Comparison of ENCODE assay signal across 8 cellular contexts in genomic region chr9:98993570-98993945, GRCh38. TPM values are rescaled to one million over a fixed set of nuclear protein-coding genes. Genes with fewer than 3 reads are reported as not detected.
DNase-seq lines count a peak whose midpoint lies in the region; ATAC-seq and TF ChIP-seq lines count a peak whose summit lies in the region.

No MANE protein-coding gene starts in this region.

- intact Hi-C loops in posterior vena cava (cut with DNase I), result loop anchor here in 1 of 2 donors (10.0 kb wide), 1 partner anchor 129 kb away; no protein-coding TSS in a partner anchor

- peaks cover 21% of the 10 kb centered on the region for H3K27me3 Mint-ChIP-seq in endodermal cell (ENCODE audit: insufficient read depth)

- H3K9me3 Mint-ChIP-seq in endodermal cell, result peaks cover 37% of the 10 kb centered on the region

- no peak for TF ChIP-seq CTCF in endodermal cell (conservative IDR thresholded peaks at IDR 0.05)

- no peaks in the 10 kb centered on the region for H3K36me3 Mint-ChIP-seq in endodermal cell (ENCODE audit: low read depth)

- ATAC-seq in HG03432 (IDR thresholded peaks at IDR 0.05; ENCODE audit: unreplicated experiment), result peak; percentile 84

- H3K27ac Mint-ChIP-seq in endodermal cell, result no peak overlapping the region

- no peak overlapping the region for H3K27ac ChIP-seq in endodermal cell (ENCODE audit: low read depth, low read length)

- H3K4me1 Mint-ChIP-seq in endodermal cell, result peaks cover 13% of the 10 kb centered on the region

- DNase-seq in activated effector memory CD4-positive, alpha-beta T cell treated with anti-CD3 and anti-CD28 coated beads, Interleukin-2, amount 50 U/mL, for 16 hours, result peak; percentile 73
- no peak for DNase-seq in activated effector memory CD4-positive, alpha-beta T cell treated with Interleukin-2 at 50 U/mL for 16 hours
- DNase-seq in endodermal cell (peak; percentile 16), posterior vena cava (ENCODE audit: low spot score) (no peak), NCI-H2227 (lab: John Stamatoyannopoulos, UW; ENCODE audit: unreplicated experiment) (no peak), OCI-M2 (lab: John Stamatoyannopoulos, UW; ENCODE audit: unreplicated experiment) (no peak)
- peak; percentile 11 to 19 for DNase-seq in stimulated activated CD8-positive, alpha-beta memory T cell treated with anti-CD3 and anti-CD28 coated beads, Interleukin-15, amount 100 ng/mL, for 48 hours (ENCODE audit: low read depth in 2 of 2)

- no peaks in the 10 kb centered on the region for H3K27me3 ChIP-seq in endodermal cell (ENCODE audit: control insufficient read depth, insufficient read depth, low read length, poor library complexity, severe bottlenecking)

- WGBS in endodermal cell (ENCODE audit: insufficient coverage in 1 of 2, insufficient read length in 1 of 2), 2 experiments, result 89 to 95% methylated on average over 2 to 6 of the region's 6 CpGs

- H3K4me3 ChIP-seq in endodermal cell (ENCODE audit: low read length), result no peak overlapping the region

- peaks cover 29% of the 10 kb centered on the region for H3K9me3 ChIP-seq in endodermal cell (ENCODE audit: control insufficient read depth, low read length)

- H3K4me1 ChIP-seq in endodermal cell (ENCODE audit: control insufficient read depth, insufficient read depth, low read length), result no peaks in the 10 kb centered on the region

- H3K36me3 ChIP-seq in endodermal cell (ENCODE audit: control insufficient read depth, insufficient read depth, low read length), result no peaks in the 10 kb centered on the region

- no peak overlapping the region for H3K9ac ChIP-seq in endodermal cell (ENCODE audit: extremely low read depth, low read length, poor library complexity, severe bottlenecking)

- no peak overlapping the region for H3K4me3 Mint-ChIP-seq in endodermal cell

RNA-seq across cellular contexts. Expression of gene COL15A1, which starts 49.9 kb away (rescaled TPM):
- total RNA-seq in endodermal cell (under 1 TPM in 1 of 2 donors, not detected in 1; 0.27 TPM), posterior vena cava (100 to 1,000 TPM; 126 to 129 TPM)
- 0.39 TPM for polyA plus RNA-seq in endodermal cell (2013, experiment 1 of 2)
- polyA plus RNA-seq in endodermal cell (2013, experiment 2 of 2), result 0.33 TPM

Comparison
In these comparisons a context has a peak if more than half of its experiments do, and no peak if none do; other contexts are left out.
1. DNase-seq: peak in activated effector memory CD4-positive, alpha-beta T cell treated with anti-CD3 and anti-CD28 coated beads, Interleukin-2, amount 50 U/mL, for 16 hours (single experiment), endodermal cell (single experiment) and stimulated activated CD8-positive, alpha-beta memory T cell treated with anti-CD3 and anti-CD28 coated beads, Interleukin-15, amount 100 ng/mL, for 48 hours (2 of 2); none in activated effector memory CD4-positive, alpha-beta T cell treated with Interleukin-2 at 50 U/mL for 16 hours (single experiment), posterior vena cava (single experiment), NCI-H2227 (single experiment) and OCI-M2 (single experiment).
2. RNA of gene COL15A1, which starts 49.9 kb away (total RNA-seq): 126 to 129 TPM in posterior vena cava; 0.27 TPM in endodermal cell; every median in the first group is over 100 times any median in the second.